Comparison of ENCODE assay signal across 31 cellular contexts in genomic region chr6:170483413-170483812, GRCh38.
"Had no signal": no experiment of that assay in that cellular context is flagged by ENCODE, and none has a peak within 500 bp of the region (broad histone marks: within the 10 kb centered on the region; RNA-seq: fewer than 3 reads in every experiment).

No MANE protein-coding gene starts in this region.

- DNase-seq: activated CD4-positive, alpha-beta memory T cell treated with anti-CD3 and anti-CD28 coated beads, Interleukin-2, amount 10 ng/mL, durations not matched to agents 7 days and 5 days; activated CD4-positive, alpha-beta T cell treated with anti-CD3 and anti-CD28 coated beads for 1 hour; activated CD4-positive, alpha-beta T cell treated with anti-CD3 and anti-CD28 coated beads for 36 hours; activated CD4-positive, alpha-beta T cell treated with anti-CD3 and anti-CD28 coated beads for 48 hours; activated CD4-positive, alpha-beta T cell treated with anti-CD3 and anti-CD28 coated beads, Interleukin-2, amount 10 ng/mL, durations not matched to agents 7 days and 5 days; activated CD4-positive, alpha-beta T cell treated with anti-CD3 and anti-CD28 coated beads, Interleukin-2, amount 50 U/mL, for 48 hours; activated CD4-positive, CD25-positive, alpha-beta regulatory T cell; activated CD8-positive, alpha-beta memory T cell treated with anti-CD3 and anti-CD28 coated beads for 24 hours; activated CD8-positive, alpha-beta memory T cell treated with anti-CD3 and anti-CD28 coated beads, Interleukin-2, amount 10 ng/mL, durations not matched to agents 7 days and 5 days; activated CD8-positive, alpha-beta memory T cell treated with anti-CD3 and anti-CD28 coated beads, Interleukin-2, amount 50 U/mL, for 48 hours; activated CD8-positive, alpha-beta T cell treated with anti-CD3 and anti-CD28 coated beads, Interleukin-2, amount 10 ng/mL, durations not matched to agents 7 days and 5 days; activated effector memory CD4-positive, alpha-beta T cell treated with Interleukin-2 at 50 U/mL for 16 hours; activated gamma-delta T cell; activated naive CD4-positive, alpha-beta T cell treated with anti-CD3 and anti-CD28 coated beads, Interleukin-2, amount 10 ng/mL, durations not matched to agents 7 days and 5 days; activated naive CD4-positive, alpha-beta T cell treated with Interleukin-2 at 50 U/mL for 16 hours; activated naive CD8-positive, alpha-beta T cell treated with anti-CD3 and anti-CD28 coated beads, Interleukin-2, amount 10 ng/mL, durations not matched to agents 7 days and 5 days; activated naive CD8-positive, alpha-beta T cell treated with anti-CD3 and anti-CD28 coated beads, Interleukin-2, amount 50 U/mL, for 24 hours; activated T-cell treated with anti-CD3 and anti-CD28 coated beads, Interleukin-2, amount 50 U/mL, for 24 hours; activated T-cell treated with anti-CD3 and anti-CD28 coated beads, Interleukin-2, amount 50 U/mL, for 48 hours; amygdala; anterior cingulate cortex; caudate nucleus; cerebellar nuclear complex; T-helper 2 cell; T-helper 9 cell had no signal

- ATAC-seq: activated CD4-positive, alpha-beta T cell treated with anti-CD3 and anti-CD28 coated beads for 36 hours; activated CD4-positive, CD25-positive, alpha-beta regulatory T cell treated with anti-CD3 and anti-CD28 coated beads, Interleukin-2, amount 50 U/mL, for 24 hours; activated CD8-positive, alpha-beta memory T cell treated with anti-CD3 and anti-CD28 coated beads, Interleukin-2, amount 10 ng/mL, durations not matched to agents 7 days and 5 days; activated CD8-positive, alpha-beta T cell treated with anti-CD3 and anti-CD28 coated beads, Interleukin-2, amount 10 ng/mL, durations not matched to agents 7 days and 5 days; activated naive CD8-positive, alpha-beta T cell treated with anti-CD3 and anti-CD28 coated beads, Interleukin-2, amount 50 U/mL, for 24 hours had no signal

- H3K4me1 ChIP-seq: ascending aorta had no signal

- H3K36me3 ChIP-seq: ascending aorta, cardiac muscle cell had no signal

- FAIRE-seq: bronchial epithelial cell, TTC549 had no signal

- H3K27me3 ChIP-seq: ascending aorta, cardiac muscle cell had no signal

- H3K4me3 ChIP-seq: ascending aorta, cardiac muscle cell had no signal

- H3K27ac ChIP-seq: ascending aorta, cardiac muscle cell, VCaP had no signal
